Comparison of ENCODE assay signal across 1 cellular context in the genomic region with DNA sequence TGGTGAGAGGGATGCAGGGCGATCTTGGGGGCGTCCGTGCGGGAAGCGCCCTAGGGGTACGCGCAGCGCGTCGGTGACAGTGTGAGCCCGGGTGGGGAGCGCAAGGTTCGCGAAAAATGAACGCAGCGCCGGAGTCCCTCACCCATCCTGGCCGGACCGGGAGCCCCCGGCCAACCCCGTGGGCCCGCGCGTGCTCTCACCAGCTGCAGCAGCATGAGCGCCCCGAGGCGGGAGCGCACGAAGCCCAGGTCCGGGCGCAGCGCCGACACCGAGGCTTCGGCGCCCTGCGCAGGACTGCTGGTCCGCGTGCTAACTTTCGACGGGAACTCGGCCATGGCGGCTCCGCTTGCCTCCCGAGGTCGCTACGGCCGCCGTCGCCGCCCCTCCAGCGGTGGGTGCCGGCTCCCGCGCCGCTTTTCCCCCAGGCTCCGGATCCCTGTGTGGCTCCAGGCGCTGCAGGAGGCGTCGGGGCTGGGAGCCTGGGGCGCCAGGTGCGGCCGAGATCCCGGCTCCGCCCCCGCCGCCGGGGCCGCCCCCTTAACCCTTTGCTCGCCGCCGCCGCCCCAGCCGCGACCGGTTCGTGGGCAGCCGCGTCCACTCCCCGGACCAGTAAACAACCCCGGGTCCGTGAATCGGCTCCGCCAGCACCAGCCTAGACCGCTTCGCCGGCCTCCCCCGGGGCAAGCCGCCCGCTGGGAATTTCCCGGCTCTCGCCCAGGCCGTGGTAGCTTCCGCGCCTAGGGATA.
TF ChIP-seq lines count a peak whose summit lies in the region.

TSS of gene PLLP (minus strand) at position 467 of the 746 bp plus-strand sequence. CDS start at position 335, 132 bp downstream.

TF ChIP-seq in HepG2, 621 proteins besides CTCF, POLR2A, EP300 and RAD21 (continued from another document and continues in another):
- no peak for TF ChIP-seq ARID3A (IDR thresholded peaks at IDR 0.05; ENCODE audit: low read depth, low read length)
- TF ChIP-seq PAF1 (CRISPR knock-in tag; IDR thresholded peaks at IDR 0.05), result no peak
- TF ChIP-seq, protein P1, sequence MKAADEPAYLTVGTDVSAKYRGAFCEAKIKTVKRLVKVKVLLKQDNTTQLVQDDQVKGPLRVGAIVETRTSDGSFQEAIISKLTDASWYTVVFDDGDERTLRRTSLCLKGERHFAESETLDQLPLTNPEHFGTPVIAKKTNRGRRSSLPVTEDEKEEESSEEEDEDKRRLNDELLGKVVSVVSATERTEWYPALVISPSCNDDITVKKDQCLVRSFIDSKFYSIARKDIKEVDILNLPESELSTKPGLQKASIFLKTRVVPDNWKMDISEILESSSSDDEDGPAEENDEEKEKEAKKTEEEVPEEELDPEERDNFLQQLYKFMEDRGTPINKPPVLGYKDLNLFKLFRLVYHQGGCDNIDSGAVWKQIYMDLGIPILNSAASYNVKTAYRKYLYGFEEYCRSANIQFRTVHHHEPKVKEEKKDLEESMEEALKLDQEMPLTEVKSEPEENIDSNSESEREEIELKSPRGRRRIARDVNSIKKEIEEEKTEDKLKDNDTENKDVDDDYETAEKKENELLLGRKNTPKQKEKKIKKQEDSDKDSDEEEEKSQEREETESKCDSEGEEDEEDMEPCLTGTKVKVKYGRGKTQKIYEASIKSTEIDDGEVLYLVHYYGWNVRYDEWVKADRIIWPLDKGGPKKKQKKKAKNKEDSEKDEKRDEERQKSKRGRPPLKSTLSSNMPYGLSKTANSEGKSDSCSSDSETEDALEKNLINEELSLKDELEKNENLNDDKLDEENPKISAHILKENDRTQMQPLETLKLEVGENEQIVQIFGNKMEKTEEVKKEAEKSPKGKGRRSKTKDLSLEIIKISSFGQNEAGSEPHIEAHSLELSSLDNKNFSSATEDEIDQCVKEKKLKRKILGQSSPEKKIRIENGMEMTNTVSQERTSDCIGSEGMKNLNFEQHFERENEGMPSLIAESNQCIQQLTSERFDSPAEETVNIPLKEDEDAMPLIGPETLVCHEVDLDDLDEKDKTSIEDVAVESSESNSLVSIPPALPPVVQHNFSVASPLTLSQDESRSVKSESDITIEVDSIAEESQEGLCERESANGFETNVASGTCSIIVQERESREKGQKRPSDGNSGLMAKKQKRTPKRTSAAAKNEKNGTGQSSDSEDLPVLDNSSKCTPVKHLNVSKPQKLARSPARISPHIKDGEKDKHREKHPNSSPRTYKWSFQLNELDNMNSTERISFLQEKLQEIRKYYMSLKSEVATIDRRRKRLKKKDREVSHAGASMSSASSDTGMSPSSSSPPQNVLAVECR (CRISPR knock-in tag; IDR thresholded peaks at IDR 0.05; ENCODE audit: borderline replicate concordance), result peak; percentile 87
- 0 out of 2 replicates have a peak, but pooled peaks have one; percentile 24 for TF ChIP-seq RFXANK (CRISPR knock-in tag; IDR thresholded peaks at IDR 0.05)
- TF ChIP-seq NFE2L1 (CRISPR knock-in tag; IDR thresholded peaks at IDR 0.05; ENCODE audit: borderline replicate concordance), result peak; percentile 81
- TF ChIP-seq ZFX (CRISPR knock-in tag; IDR thresholded peaks at IDR 0.05; ENCODE audit: low read depth), result peak; percentile 65
- TF ChIP-seq ZBTB34 (CRISPR knock-in tag; IDR thresholded peaks at IDR 0.05), result no peak
- no peak for TF ChIP-seq ZNF260 (CRISPR knock-in tag; IDR thresholded peaks at IDR 0.05; ENCODE audit: borderline replicate concordance, low read depth)
- TF ChIP-seq SYNCRIP (IDR thresholded peaks at IDR 0.05; ENCODE audit: insufficient read depth, low read depth, low read length), result no peak
- peak; percentile 87; the same call in 1 of the 2 replicates for TF ChIP-seq SMYD3 (CRISPR knock-in tag; IDR thresholded peaks at IDR 0.05)
- peak; percentile 96; the same call in 1 of the 2 replicates for TF ChIP-seq ZNF782 (CRISPR knock-in tag; IDR thresholded peaks at IDR 0.05; ENCODE audit: borderline replicate concordance)
- TF ChIP-seq STAT5B (CRISPR knock-in tag; IDR thresholded peaks at IDR 0.05), result no peak
- peak; percentile 54; the same call in 1 of the 2 replicates for TF ChIP-seq THAP11 (CRISPR knock-in tag; IDR thresholded peaks at IDR 0.05)
- TF ChIP-seq ZNF557 (CRISPR knock-in tag; IDR thresholded peaks at IDR 0.05), result peak; percentile 40; the same call in 1 of the 2 replicates
- no peak; the same call in 1 of the 2 replicates for TF ChIP-seq ZNF816 (CRISPR knock-in tag; IDR thresholded peaks at IDR 0.05; ENCODE audit: borderline replicate concordance)
- TF ChIP-seq MYPOP (CRISPR knock-in tag; IDR thresholded peaks at IDR 0.05), result peak; percentile 95
- no peak for TF ChIP-seq NCOR1 (IDR thresholded peaks at IDR 0.05; ENCODE audit: borderline replicate concordance, low read length)
- TF ChIP-seq, protein P2, sequence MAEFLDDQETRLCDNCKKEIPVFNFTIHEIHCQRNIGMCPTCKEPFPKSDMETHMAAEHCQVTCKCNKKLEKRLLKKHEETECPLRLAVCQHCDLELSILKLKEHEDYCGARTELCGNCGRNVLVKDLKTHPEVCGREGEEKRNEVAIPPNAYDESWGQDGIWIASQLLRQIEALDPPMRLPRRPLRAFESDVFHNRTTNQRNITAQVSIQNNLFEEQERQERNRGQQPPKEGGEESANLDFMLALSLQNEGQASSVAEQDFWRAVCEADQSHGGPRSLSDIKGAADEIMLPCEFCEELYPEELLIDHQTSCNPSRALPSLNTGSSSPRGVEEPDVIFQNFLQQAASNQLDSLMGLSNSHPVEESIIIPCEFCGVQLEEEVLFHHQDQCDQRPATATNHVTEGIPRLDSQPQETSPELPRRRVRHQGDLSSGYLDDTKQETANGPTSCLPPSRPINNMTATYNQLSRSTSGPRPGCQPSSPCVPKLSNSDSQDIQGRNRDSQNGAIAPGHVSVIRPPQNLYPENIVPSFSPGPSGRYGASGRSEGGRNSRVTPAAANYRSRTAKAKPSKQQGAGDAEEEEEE (CRISPR knock-in tag; IDR thresholded peaks at IDR 0.05; ENCODE audit: borderline replicate concordance), result no peak
- TF ChIP-seq, protein P3, sequence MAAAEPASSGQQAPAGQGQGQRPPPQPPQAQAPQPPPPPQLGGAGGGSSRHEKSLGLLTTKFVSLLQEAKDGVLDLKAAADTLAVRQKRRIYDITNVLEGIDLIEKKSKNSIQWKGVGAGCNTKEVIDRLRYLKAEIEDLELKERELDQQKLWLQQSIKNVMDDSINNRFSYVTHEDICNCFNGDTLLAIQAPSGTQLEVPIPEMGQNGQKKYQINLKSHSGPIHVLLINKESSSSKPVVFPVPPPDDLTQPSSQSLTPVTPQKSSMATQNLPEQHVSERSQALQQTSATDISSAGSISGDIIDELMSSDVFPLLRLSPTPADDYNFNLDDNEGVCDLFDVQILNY (CRISPR knock-in tag; conservative IDR thresholded peaks at IDR 0.05), result no peak
- TF ChIP-seq NONO (IDR thresholded peaks at IDR 0.05), result no peak
- TF ChIP-seq NONO (CRISPR knock-in tag; conservative IDR thresholded peaks at IDR 0.05), result peak; percentile 67; the same call in 1 of the 2 replicates
- no peak for TF ChIP-seq ZNF33A (CRISPR knock-in tag; IDR thresholded peaks at IDR 0.05; ENCODE audit: borderline replicate concordance)
- peak; percentile 98 for TF ChIP-seq ZBTB42 (CRISPR knock-in tag; IDR thresholded peaks at IDR 0.05)
- TF ChIP-seq PITX1 (CRISPR knock-in tag; IDR thresholded peaks at IDR 0.05), result peak; percentile 40
- peak; percentile 42 for TF ChIP-seq RARA (CRISPR knock-in tag; IDR thresholded peaks at IDR 0.05)
- no peak for TF ChIP-seq LCORL (IDR thresholded peaks at IDR 0.05)
- peak; percentile 36; the same call in 1 of the 2 replicates for TF ChIP-seq LCORL (CRISPR knock-in tag; IDR thresholded peaks at IDR 0.05)
- TF ChIP-seq ZKSCAN5 (CRISPR knock-in tag; IDR thresholded peaks at IDR 0.05), result no peak
- peak; percentile 98 for TF ChIP-seq NRL (CRISPR knock-in tag; IDR thresholded peaks at IDR 0.05; ENCODE audit: borderline replicate concordance)
- TF ChIP-seq NFIB (CRISPR knock-in tag; IDR thresholded peaks at IDR 0.05; ENCODE audit: borderline replicate concordance), result peak; percentile 94; the same call in 1 of the 2 replicates
- TF ChIP-seq SATB2 (CRISPR knock-in tag; IDR thresholded peaks at IDR 0.05), result peak; percentile 98
- TF ChIP-seq, protein P4, sequence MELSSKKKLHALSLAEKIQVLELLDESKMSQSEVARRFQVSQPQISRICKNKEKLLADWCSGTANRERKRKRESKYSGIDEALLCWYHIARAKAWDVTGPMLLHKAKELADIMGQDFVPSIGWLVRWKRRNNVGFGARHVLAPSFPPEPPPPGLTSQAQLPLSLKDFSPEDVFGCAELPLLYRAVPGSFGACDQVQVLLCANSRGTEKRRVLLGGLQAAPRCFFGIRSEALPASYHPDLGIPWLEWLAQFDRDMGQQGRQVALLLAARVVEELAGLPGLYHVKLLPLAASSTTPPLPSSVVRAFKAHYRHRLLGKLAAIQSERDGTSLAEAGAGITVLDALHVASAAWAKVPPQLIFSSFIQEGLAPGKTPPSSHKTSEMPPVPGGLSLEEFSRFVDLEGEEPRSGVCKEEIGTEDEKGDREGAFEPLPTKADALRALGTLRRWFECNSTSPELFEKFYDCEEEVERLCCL (CRISPR knock-in tag; IDR thresholded peaks at IDR 0.05; ENCODE audit: borderline replicate concordance), result no peak
- no peak for TF ChIP-seq ZNF496 (CRISPR knock-in tag; IDR thresholded peaks at IDR 0.05; ENCODE audit: insufficient replicate concordance)
- TF ChIP-seq, protein P5, sequence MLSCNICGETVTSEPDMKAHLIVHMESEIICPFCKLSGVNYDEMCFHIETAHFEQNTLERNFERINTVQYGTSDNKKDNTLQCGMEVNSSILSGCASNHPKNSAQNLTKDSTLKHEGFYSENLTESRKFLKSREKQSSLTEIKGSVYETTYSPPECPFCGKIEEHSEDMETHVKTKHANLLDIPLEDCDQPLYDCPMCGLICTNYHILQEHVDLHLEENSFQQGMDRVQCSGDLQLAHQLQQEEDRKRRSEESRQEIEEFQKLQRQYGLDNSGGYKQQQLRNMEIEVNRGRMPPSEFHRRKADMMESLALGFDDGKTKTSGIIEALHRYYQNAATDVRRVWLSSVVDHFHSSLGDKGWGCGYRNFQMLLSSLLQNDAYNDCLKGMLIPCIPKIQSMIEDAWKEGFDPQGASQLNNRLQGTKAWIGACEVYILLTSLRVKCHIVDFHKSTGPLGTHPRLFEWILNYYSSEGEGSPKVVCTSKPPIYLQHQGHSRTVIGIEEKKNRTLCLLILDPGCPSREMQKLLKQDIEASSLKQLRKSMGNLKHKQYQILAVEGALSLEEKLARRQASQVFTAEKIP (CRISPR knock-in tag; IDR thresholded peaks at IDR 0.05; ENCODE audit: borderline replicate concordance), result no peak
- 0 out of 2 replicates have a peak, but pooled peaks have one; percentile 93 for TF ChIP-seq ZNF17 (CRISPR knock-in tag; IDR thresholded peaks at IDR 0.05)
- TF ChIP-seq ZNF574 (CRISPR knock-in tag; IDR thresholded peaks at IDR 0.05), result peak; percentile 88
- TF ChIP-seq ZNF790 (CRISPR knock-in tag; IDR thresholded peaks at IDR 0.05; ENCODE audit: borderline replicate concordance), result peak; percentile 75; the same call in 1 of the 2 replicates
- no peak for TF ChIP-seq ZNF282 (IDR thresholded peaks at IDR 0.05; ENCODE audit: partially characterized antibody)
- no peak for TF ChIP-seq IKZF1 (IDR thresholded peaks at IDR 0.05)
- peak; percentile 98 for TF ChIP-seq ZNF891 (CRISPR knock-in tag; IDR thresholded peaks at IDR 0.05)
- peak; percentile 81 for TF ChIP-seq ZNF615 (CRISPR knock-in tag; IDR thresholded peaks at IDR 0.05; ENCODE audit: borderline replicate concordance)
- peak; percentile 79 for TF ChIP-seq GZF1 (CRISPR knock-in tag; IDR thresholded peaks at IDR 0.05)
- 0 out of 2 replicates have a peak, but pooled peaks have one; percentile 33 for TF ChIP-seq SIX1 (CRISPR knock-in tag; IDR thresholded peaks at IDR 0.05; ENCODE audit: borderline replicate concordance)
- TF ChIP-seq FIP1L1 (IDR thresholded peaks at IDR 0.05; ENCODE audit: borderline replicate concordance, insufficient read depth, low read depth, low read length), result no peak
